In the genomic region with DNA sequence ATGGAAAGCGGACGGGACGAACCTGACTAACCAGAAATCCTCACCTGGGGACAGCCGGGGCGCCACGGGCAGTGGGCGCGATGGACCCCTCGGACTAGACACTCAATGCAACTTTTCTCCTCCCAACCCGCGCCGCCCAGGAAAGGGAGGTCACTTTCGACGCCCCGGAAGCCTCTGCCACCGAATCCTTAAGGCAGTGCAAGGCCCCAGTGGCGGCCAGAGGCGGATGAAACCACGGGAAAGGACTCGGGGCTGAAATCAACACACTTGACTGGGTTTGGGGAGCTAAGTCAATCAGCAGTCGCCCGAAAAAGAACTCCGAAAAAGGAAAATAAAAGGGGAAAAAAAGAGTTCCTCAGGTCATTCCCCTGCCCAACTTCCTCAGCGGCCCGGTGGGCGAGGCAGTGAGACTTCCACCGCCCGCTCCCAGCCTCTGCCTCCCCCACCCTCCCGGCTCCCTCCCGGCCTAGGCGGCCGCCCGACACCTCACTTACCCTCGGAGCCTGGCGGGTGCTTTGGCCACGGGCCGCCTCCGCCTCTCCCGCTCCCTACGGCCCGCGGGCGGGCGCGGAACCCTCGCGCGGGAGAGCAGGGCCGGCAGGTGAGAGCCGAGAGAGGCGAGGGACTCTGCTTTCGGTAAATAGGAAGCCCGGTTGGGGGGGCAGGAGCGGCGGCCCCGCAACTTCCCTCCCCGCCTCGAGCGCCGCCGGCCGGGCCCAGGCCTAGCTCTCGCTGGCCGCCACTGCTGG, we compare ENCODE assay signal across 8 cellular contexts. TPM values are rescaled to one million over a fixed set of nuclear protein-coding genes. Genes with fewer than 3 reads are reported as not detected.
A peak's percentile ranks its signal among the peaks of the same experiment; 100 is the strongest.
DNase-seq lines count a peak whose midpoint lies in the region; ATAC-seq and TF ChIP-seq lines count a peak whose summit lies in the region.

No MANE protein-coding gene starts in this region.

- H3K27ac Mint-ChIP-seq in activated naive CD4-positive, alpha-beta T cell treated with anti-CD3 and anti-CD28 coated beads, Interleukin-2, amount 10 ng/mL, durations not matched to agents 7 days and 5 days: peak overlapping the region; percentile 89

- peaks cover 28% of the 10 kb centered on the region for H3K4me1 ChIP-seq in PC-9 (replicated peaks; ENCODE audit: insufficient read depth)
- peaks cover 5% of the 10 kb centered on the region for H3K4me1 ChIP-seq in ovary (ENCODE audit: insufficient read depth)

- peak overlapping the region; percentile 79 for H3K4me3 ChIP-seq in PC-9
- peak overlapping the region; percentile 98 for H3K4me3 ChIP-seq in ovary

- no peak for TF ChIP-seq EP300 in ovary (IDR thresholded peaks at IDR 0.05)

- no peaks in the 10 kb centered on the region for H3K9me3 Mint-ChIP-seq in activated naive CD4-positive, alpha-beta T cell treated with anti-CD3 and anti-CD28 coated beads, Interleukin-2, amount 10 ng/mL, durations not matched to agents 7 days and 5 days

- H3K27ac ChIP-seq in PC-9 (peak overlapping the region; percentile 56), ovary (peak overlapping the region; percentile 86 to 90)

- H3K9me3 ChIP-seq in PC-9 (ENCODE audit: insufficient read depth, low read depth): no peaks in the 10 kb centered on the region
- no peaks in the 10 kb centered on the region for H3K9me3 ChIP-seq in ovary

- ATAC-seq in GM18517 (IDR thresholded peaks at IDR 0.05; ENCODE audit: unreplicated experiment) (peak; percentile 21), HG02970 (IDR thresholded peaks at IDR 0.05; ENCODE audit: low FRiP score, unreplicated experiment) (peak; percentile 10)

- H3K4me1 Mint-ChIP-seq in activated naive CD4-positive, alpha-beta T cell treated with anti-CD3 and anti-CD28 coated beads, Interleukin-2, amount 10 ng/mL, durations not matched to agents 7 days and 5 days: peaks cover 74% of the 10 kb centered on the region

- DNase-seq in ACHN: peak; percentile 78
- DNase-seq in PC-9: peak; percentile 48 to 49
- peak; percentile 73 for DNase-seq in activated naive CD4-positive, alpha-beta T cell treated with anti-CD3 and anti-CD28 coated beads, Interleukin-2, amount 10 ng/mL, durations not matched to agents 7 days and 5 days
- peak; percentile 71 for DNase-seq in glomerular visceral epithelial cell (ENCODE audit: extremely low spot score)
- DNase-seq in ovary: peak in 4 of 5 donors; percentile 36 to 55 (median 47)
- no peak for DNase-seq in COR-L47 (lab: John Stamatoyannopoulos, UW)

- in situ Hi-C loops in ACHN (cut with HindIII; ENCODE audit: low pct_ligation_motif_present, low pct_unique_long_range_greater_than_20kb, low sequenced_read_pairs): no loop called here

- H3K27me3 Mint-ChIP-seq in activated naive CD4-positive, alpha-beta T cell treated with anti-CD3 and anti-CD28 coated beads, Interleukin-2, amount 10 ng/mL, durations not matched to agents 7 days and 5 days: no peaks in the 10 kb centered on the region

- BruUV-seq in PC-9 (replicated peaks; lab: Mats Ljungman, UMichigan): TSS peak; percentile 77

- peak overlapping the region; percentile 88 for H2AFZ ChIP-seq in PC-9

- H4K20me1 ChIP-seq in PC-9 (ENCODE audit: insufficient read depth): peaks cover 33% of the 10 kb centered on the region

- H3K4me2 ChIP-seq in PC-9: peak overlapping the region; percentile 89

- H3K36me3 ChIP-seq in PC-9 (ENCODE audit: low read depth) (peaks cover 14% of the 10 kb centered on the region; the same call in 1 of the 2 replicates), ovary (no peaks in the 10 kb centered on the region)

- H3K9me2 ChIP-seq in PC-9 (ENCODE audit: insufficient read depth): no peaks in the 10 kb centered on the region

- peak overlapping the region; percentile 92 for H3K4me3 Mint-ChIP-seq in activated naive CD4-positive, alpha-beta T cell treated with anti-CD3 and anti-CD28 coated beads, Interleukin-2, amount 10 ng/mL, durations not matched to agents 7 days and 5 days

- POLR2A ChIA-PET in PC-9 (lab: Charles Lee; ENCODE audit: unreplicated experiment): no interaction called here

- H3K36me3 Mint-ChIP-seq in activated naive CD4-positive, alpha-beta T cell treated with anti-CD3 and anti-CD28 coated beads, Interleukin-2, amount 10 ng/mL, durations not matched to agents 7 days and 5 days: peaks cover 31% of the 10 kb centered on the region

- 0 to 1% (median 1%) methylated on average over 53 to 64 of the region's 64 CpGs for WGBS in ovary, 3 donors

- CTCF ChIA-PET in PC-9 (lab: Charles Lee): interaction anchor here (0.5 to 0.7 kb wide), 3 partner anchors 34 to 134 kb away, joined by 3 to 4 read pairs (median 3); no protein-coding TSS in a partner anchor
- CTCF ChIA-PET in activated naive CD4-positive, alpha-beta T cell treated with anti-CD3 and anti-CD28 coated beads, Interleukin-2, amount 10 ng/mL, durations not matched to agents 7 days and 5 days (lab: Charles Lee): interaction anchor here (1.4 kb wide), 1 partner anchor 121 kb away, joined by 7 read pairs; no protein-coding TSS in a partner anchor

- H3F3A ChIP-seq in PC-9 (ENCODE audit: insufficient read depth, low read depth): no peaks in the 10 kb centered on the region

- H3K27me3 ChIP-seq in PC-9 (ENCODE audit: insufficient read depth, low read depth): no peaks in the 10 kb centered on the region
- H3K27me3 ChIP-seq in ovary: no peaks in the 10 kb centered on the region

- TF ChIP-seq CTCF in PC-9 (conservative IDR thresholded peaks at IDR 0.05) (no peak), ovary (IDR thresholded peaks at IDR 0.05) (no peak)

- H3K79me2 ChIP-seq in PC-9 (ENCODE audit: low read depth): peaks cover 75% of the 10 kb centered on the region

- intact Hi-C loops in PC-9 (cut with micrococcal nuclease; ENCODE audit: unreplicated experiment): loop anchor here (2.0 kb wide), 2 partner anchors 64 to 128 kb away; no protein-coding TSS in a partner anchor
- intact Hi-C loops in ovary (cut with DNase I): no loop called here

- no peak for TF ChIP-seq POLR2A in ovary (IDR thresholded peaks at IDR 0.05)

RNA-seq across cellular contexts. Expression of a gene that starts 0.5 kb away (rescaled TPM):
- 17.9 and 20.9 TPM in 2 replicates for total RNA-seq in PC-9 (2021)
- 10 to 100 TPM; 26.0 to 33.3 (median 31.8) TPM for total RNA-seq in ovary
- 10 to 100 TPM; 15.3 to 19.0 TPM for polyA plus RNA-seq in ovary
